27 cellular contexts compared by ENCODE assay signal in the genomic region with DNA sequence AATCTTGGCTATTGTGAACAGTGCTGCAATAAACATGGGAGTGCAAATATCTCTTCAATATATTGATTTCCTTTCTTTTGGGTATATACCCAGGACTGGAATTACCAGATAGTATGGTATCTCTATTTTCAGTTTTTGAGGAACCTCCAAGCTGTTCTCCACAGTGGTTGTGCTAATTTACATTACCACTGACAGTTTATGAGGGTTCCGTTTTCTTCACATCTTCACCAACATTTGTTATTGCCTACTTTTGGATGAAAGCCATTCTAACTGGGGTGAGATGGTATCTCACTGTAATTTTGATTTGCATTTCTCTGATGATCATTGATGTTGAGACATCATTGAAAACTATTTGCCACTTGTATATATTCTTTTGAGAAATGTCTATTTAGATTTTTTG.
"Had no signal": no experiment of that assay in that cellular context is flagged by ENCODE, and none has a peak within 500 bp of the region (broad histone marks: within the 10 kb centered on the region; RNA-seq: fewer than 3 reads in every experiment).

No MANE protein-coding gene starts in this region.

- H3K27me3 ChIP-seq: neural progenitor cell, ovary, right lobe of liver, spleen, stomach, thyroid gland, tibial nerve, upper lobe of left lung, vagina had no signal

- DNase-seq: natural killer cell; occipital lobe; ovary; posterior cingulate gyrus; psoas muscle; right cardiac atrium; right lobe of liver; spleen; stimulated activated CD4-positive, alpha-beta T cell treated with anti-CD3 and anti-CD28 coated beads, Interleukin-12 subunit alpha, Interleukin-12 subunit beta, amount 100 ng/mL, for 4 hours; stimulated activated CD4-positive, alpha-beta T cell treated with anti-CD3 and anti-CD28 coated beads, Interleukin-1b, Interleukin-23, amount 100 ng/mL, for 48 hours; stimulated activated CD4-positive, alpha-beta T cell treated with anti-CD3 and anti-CD28 coated beads, Interleukin-4, amount 100 ng/mL, for 1 hour; stimulated activated CD4-positive, alpha-beta T cell treated with anti-CD3 and anti-CD28 coated beads, Interleukin-4, amount 100 ng/mL, for 4 hours; stimulated activated CD8-positive, alpha-beta memory T cell treated with anti-CD3 and anti-CD28 coated beads, Interleukin-4, amount 100 ng/mL, for 48 hours; stimulated activated naive CD4-positive, alpha-beta T cell treated with Interleukin-2 at 50 U/mL for 16 hours; stomach; thyroid gland; trophoblast cell; upper lobe of left lung had no signal

- FAIRE-seq: urothelium cell line had no signal

- H3K9me3 ChIP-seq: ovary, psoas muscle, right lobe of liver, spleen, stomach, thoracic aorta, thyroid gland, tibial nerve, upper lobe of left lung, vagina had no signal

- H3K4me1 ChIP-seq: neural progenitor cell, parathyroid adenoma, psoas muscle, right lobe of liver, stomach, thyroid gland, tibial nerve, upper lobe of left lung, vagina had no signal

- H3K27ac ChIP-seq: neural progenitor cell, ovary, parathyroid adenoma, psoas muscle, right lobe of liver, skin epidermis, spleen, stomach, thoracic aorta, thyroid gland, tibial nerve, upper lobe of left lung, vagina had no signal

- ATAC-seq: natural killer cell; psoas muscle; right cardiac atrium; right lobe of liver; stimulated activated memory B cell treated with anti-CD40 and anti-IgM and Interleukin-4, amounts not matched to agents 10 μg/mL and 1 μg/mL and 100 μg/mL, for 72 hours had no signal

- H3K36me3 ChIP-seq: neural progenitor cell, ovary, right lobe of liver, spleen, stomach, thoracic aorta, thyroid gland, tibial nerve, upper lobe of left lung, vagina had no signal

- H3K4me3 ChIP-seq: neural progenitor cell, ovary, psoas muscle, right lobe of liver, skin epidermis, smooth muscle cell, spleen, stomach, thoracic aorta, thyroid gland, tibial nerve, upper lobe of left lung, vagina had no signal
